7 cellular contexts compared by ENCODE assay signal in genomic region chr1:111738133-111738435, GRCh38. TPM values are rescaled to one million over a fixed set of nuclear protein-coding genes. Genes with fewer than 3 reads are reported as not detected.
A peak's percentile ranks its signal among the peaks of the same experiment; 100 is the strongest.
DNase-seq lines count a peak whose midpoint lies in the region; ATAC-seq and TF ChIP-seq lines count a peak whose summit lies in the region.

No MANE protein-coding gene starts in this region.

- no peak overlapping the region for H3K56ac ChIP-seq in H9 (ENCODE audit: insufficient read length, low read depth, low read length)

- no peak overlapping the region for H2AFZ ChIP-seq in H9 (ENCODE audit: low read length)

- no peak overlapping the region for H3K14ac ChIP-seq in H9 (ENCODE audit: insufficient read depth, low read length)

- H3K79me1 ChIP-seq in H9 (ENCODE audit: insufficient read depth, low read depth, low read length, poor library complexity, severe bottlenecking) = no peaks in the 10 kb centered on the region

- peak overlapping the region in 1 of 3 experiments; percentile 6; a peak in 3 of 7 replicates for H3K27ac Mint-ChIP-seq in H9
- H3K27ac Mint-ChIP-seq in stimulated activated memory B cell treated with anti-CD40 and anti-IgM and Interleukin-4, amounts not matched to agents 10 μg/mL and 1 μg/mL and 100 μg/mL, for 72 hours = peak overlapping the region; percentile 11

- H3K4me1 Mint-ChIP-seq in H9 = peaks cover 10 to 15% of the 10 kb centered on the region in 2 experiments
- peaks cover 36% of the 10 kb centered on the region for H3K4me1 Mint-ChIP-seq in stimulated activated memory B cell treated with anti-CD40 and anti-IgM and Interleukin-4, amounts not matched to agents 10 μg/mL and 1 μg/mL and 100 μg/mL, for 72 hours

- H3K9me3 ChIP-seq in H9 (ENCODE audit: control insufficient read depth, low read depth, low read length) (no peaks in the 10 kb centered on the region), WERI-Rb-1 (ENCODE audit: severe bottlenecking) (no peaks in the 10 kb centered on the region), iPS DF 6.9 (ENCODE audit: control insufficient read depth, insufficient read depth, low read length) (no peaks in the 10 kb centered on the region)

- no peak overlapping the region for H2BK120ac ChIP-seq in H9 (ENCODE audit: low read depth, low read length, poor library complexity, severe bottlenecking)

- no peak overlapping the region for H2BK5ac ChIP-seq in H9 (ENCODE audit: insufficient read length, low read length)

- no peak overlapping the region for H4K8ac ChIP-seq in H9 (replicated peaks; ENCODE audit: insufficient read length, low read depth, low read length)

- no peak overlapping the region for H2AK5ac ChIP-seq in H9 (ENCODE audit: insufficient read length, low read length)

- H3K36me3 Mint-ChIP-seq in H9 (ENCODE audit: insufficient read depth in 1 of 3, low read depth in 3 of 3) = no peaks in the 10 kb centered on the region
- H3K36me3 Mint-ChIP-seq in stimulated activated memory B cell treated with anti-CD40 and anti-IgM and Interleukin-4, amounts not matched to agents 10 μg/mL and 1 μg/mL and 100 μg/mL, for 72 hours = no peaks in the 10 kb centered on the region

- peak overlapping the region; percentile 81 for H3K4me2 ChIP-seq in H9 (ENCODE audit: insufficient read depth, insufficient read length, low read length)

- H3K36me3 ChIP-seq in WERI-Rb-1 = peaks cover 23% of the 10 kb centered on the region
- no peaks in the 10 kb centered on the region for H3K36me3 ChIP-seq in iPS DF 6.9 (ENCODE audit: control insufficient read depth, insufficient read depth, low read length)

- H3K27ac ChIP-seq in H9 (ENCODE audit: insufficient read length, low read depth, low read length) = no peak overlapping the region
- H3K27ac ChIP-seq in WERI-Rb-1 = no peak overlapping the region
- no peak overlapping the region for H3K27ac ChIP-seq in iPS DF 6.9 (ENCODE audit: low read length)

- no peak overlapping the region for H3K9ac ChIP-seq in H9 (ENCODE audit: extremely low read depth, insufficient read length, low read length)

- H3K4me3 ChIP-seq in WERI-Rb-1 (ENCODE audit: low read depth, low read length) = peak overlapping the region; percentile 68
- H3K4me3 ChIP-seq in iPS DF 6.9 (ENCODE audit: low read length) = peak overlapping the region; percentile 80; the same call in 1 of the 2 replicates

- H3T11ph ChIP-seq in H9 (ENCODE audit: low read length) = no peak overlapping the region

- no peak overlapping the region for H2BK20ac ChIP-seq in H9 (ENCODE audit: low read depth, low read length, poor library complexity, severe bottlenecking)

- no peak overlapping the region for H4K5ac ChIP-seq in H9 (ENCODE audit: insufficient read length, low read depth, low read length)

- H3K4me1 ChIP-seq in H9 (ENCODE audit: insufficient read depth, low read length) = peaks cover 25% of the 10 kb centered on the region
- peaks cover 12% of the 10 kb centered on the region for H3K4me1 ChIP-seq in iPS DF 6.9 (ENCODE audit: control insufficient read depth, insufficient read depth, low read length)

- H3K23me2 ChIP-seq in H9 (ENCODE audit: insufficient read length, low read depth, low read length, poor library complexity, severe bottlenecking) = peaks cover 19% of the 10 kb centered on the region

- no peaks in the 10 kb centered on the region; the same call in 1 of the 2 replicates for H3K79me2 ChIP-seq in H9 (ENCODE audit: insufficient read depth, low read length)

- H4K20me1 ChIP-seq in H9 (ENCODE audit: control insufficient read depth, insufficient read depth, insufficient read length) = no peaks in the 10 kb centered on the region

- no peak for ATAC-seq in stimulated activated memory B cell treated with anti-CD40 and anti-IgM and Interleukin-4, amounts not matched to agents 10 μg/mL and 1 μg/mL and 100 μg/mL, for 72 hours

- H3K4me3 Mint-ChIP-seq in H9 = peak overlapping the region; percentile 90 to 92
- H3K4me3 Mint-ChIP-seq in stimulated activated memory B cell treated with anti-CD40 and anti-IgM and Interleukin-4, amounts not matched to agents 10 μg/mL and 1 μg/mL and 100 μg/mL, for 72 hours = peak overlapping the region; percentile 95

- H2BK12ac ChIP-seq in H9 (ENCODE audit: insufficient read length, low read depth, low read length) = no peak overlapping the region

- no peak overlapping the region for H4K91ac ChIP-seq in H9 (ENCODE audit: insufficient read length, low read depth, low read length)

- H3K4ac ChIP-seq in H9 (ENCODE audit: low read depth, low read length) = no peak overlapping the region

- no peak overlapping the region for H2BK15ac ChIP-seq in H9 (ENCODE audit: low read depth, low read length)

- TF ChIP-seq CTCF in H9 (conservative IDR thresholded peaks at IDR 0.05) (no peak), WERI-Rb-1 (IDR thresholded peaks at IDR 0.05; ENCODE audit: low read depth, low read length) (no peak)

- H3K9me3 Mint-ChIP-seq in H9 = no peaks in the 10 kb centered on the region; a peak in 1 of 5 replicates
- H3K9me3 Mint-ChIP-seq in stimulated activated memory B cell treated with anti-CD40 and anti-IgM and Interleukin-4, amounts not matched to agents 10 μg/mL and 1 μg/mL and 100 μg/mL, for 72 hours = no peaks in the 10 kb centered on the region

- H3K23ac ChIP-seq in H9 (ENCODE audit: insufficient read length, low read depth, low read length) = no peak overlapping the region

- whole genome bisulfite sequencing in H9 (ENCODE audit: extremely low coverage, insufficient read length, low lambda C conversion rate) = no CpG with 5 or more reads among the region's 9 CpGs
- WGBS in iPS DF 6.9 (ENCODE audit: insufficient coverage, insufficient read length) = no CpG with 5 or more reads among the region's 9 CpGs

- no peak overlapping the region for H3K18ac ChIP-seq in H9 (ENCODE audit: insufficient read length, low read depth, low read length)

- H3K27me3 Mint-ChIP-seq in H9 (ENCODE audit: low read depth) = peaks cover 30% of the 10 kb centered on the region
- H3K27me3 Mint-ChIP-seq in stimulated activated memory B cell treated with anti-CD40 and anti-IgM and Interleukin-4, amounts not matched to agents 10 μg/mL and 1 μg/mL and 100 μg/mL, for 72 hours = peaks cover 20% of the 10 kb centered on the region

- DNase-seq in H9 = no peak
- DNase-seq in WERI-Rb-1 = no peak
- no peak for DNase-seq in iPS DF 6.9 (ENCODE audit: low read depth, low spot score)
- no peak for DNase-seq in EL
- no peak for DNase-seq in COLO829 (ENCODE audit: low spot score)
- no peak for DNase-seq in RPMI8226

- H3K27me3 ChIP-seq in H9 (ENCODE audit: insufficient read depth, low read length) (no peaks in the 10 kb centered on the region), WERI-Rb-1 (ENCODE audit: insufficient read depth, low read depth, severe bottlenecking) (no peaks in the 10 kb centered on the region), iPS DF 6.9 (ENCODE audit: control insufficient read depth, insufficient read depth, low read length) (no peaks in the 10 kb centered on the region)

RNA-seq across cellular contexts. Expression of gene INKA2, which starts 1.1 kb away (rescaled TPM):
- total RNA-seq in H9 (2021) = 11.9 and 12.3 TPM in 2 replicates

RNA-seq across cellular contexts. Expression of gene DDX20, which starts 17.6 kb away (rescaled TPM):
- 38.0 and 38.3 TPM in 2 replicates for total RNA-seq in H9 (2021)
